ENCODE assay signal across 1 cellular context in genomic region chr15:67746450-67746849, GRCh38.
TF ChIP-seq lines count a peak whose summit lies in the region.

No MANE protein-coding gene starts in this region.

TF ChIP-seq in GM23338, 12 proteins besides CTCF, POLR2A, EP300 and RAD21 (continued from another document):
- no peak for TF ChIP-seq ZNF462 (CRISPR knock-in tag; IDR thresholded peaks at IDR 0.05)
